In the genomic region with DNA sequence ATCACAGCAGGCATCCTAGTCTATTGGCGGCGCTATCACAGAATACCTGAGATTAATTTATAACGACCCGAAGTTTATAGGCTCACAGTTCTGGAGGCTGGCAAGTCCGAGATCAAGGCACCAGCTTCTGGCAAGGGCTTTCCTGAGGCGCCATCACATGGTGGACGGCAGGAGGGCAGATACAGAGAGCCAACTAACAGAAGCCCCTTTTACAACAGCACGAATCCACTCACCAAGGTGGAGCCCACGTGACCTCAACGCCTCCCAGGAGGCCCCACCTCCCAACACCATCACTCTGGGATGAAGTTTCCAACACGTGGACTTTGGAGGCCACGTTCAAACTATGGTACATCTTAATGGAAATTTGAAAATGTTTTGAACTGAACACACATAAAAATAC, we compare ENCODE assay signal across 12 cellular contexts.
DNase-seq lines count a peak whose midpoint lies in the region; ATAC-seq and TF ChIP-seq lines count a peak whose summit lies in the region.
"Had no signal": no experiment of that assay in that cellular context is flagged by ENCODE, and none has a peak within 500 bp of the region (broad histone marks: within the 10 kb centered on the region; RNA-seq: fewer than 3 reads in every experiment).

No MANE protein-coding gene starts in this region.

- H4K20me1 ChIP-seq in neural progenitor cell (ENCODE audit: low read depth) = no peaks in the 10 kb centered on the region

- TF ChIP-seq POLR2A in esophagus squamous epithelium (IDR thresholded peaks at IDR 0.05) = no peak

- H3K4me3 ChIP-seq in neural progenitor cell = no peak overlapping the region
- H3K4me3 ChIP-seq in esophagus squamous epithelium = no peak overlapping the region
- H3K4me3 ChIP-seq: body of pancreas, suprapubic skin had no signal

- peaks cover 11% of the 10 kb centered on the region for H3K36me3 Mint-ChIP-seq in activated naive CD8-positive, alpha-beta T cell treated with anti-CD3 and anti-CD28 coated beads for 36 hours
- H3K36me3 Mint-ChIP-seq in neural progenitor cell = no peaks in the 10 kb centered on the region

- intact Hi-C loops in esophagus squamous epithelium (cut with DNase I) = no loop called here

- DNase-seq in activated CD4-positive, alpha-beta T cell treated with anti-CD3 and anti-CD28 coated beads for 48 hours = peak; percentile 24
- no peak for DNase-seq in activated CD4-positive, alpha-beta T cell treated with anti-CD3 and anti-CD28 coated beads for 4 hours
- no peak for DNase-seq in activated naive CD8-positive, alpha-beta T cell treated with anti-CD3 and anti-CD28 coated beads for 36 hours
- DNase-seq in neural progenitor cell (ENCODE audit: low spot score) (no peak), NCI-H2196 (lab: John Stamatoyannopoulos, UW; ENCODE audit: unreplicated experiment) (no peak), esophagus squamous epithelium (lab: John Stamatoyannopoulos, UW) (no peak)
- DNase-seq: body of pancreas, glutamatergic neuron, NCI-H2081 treated with DMSO at 0.1 percent for 48 hours had no signal

- no peaks in the 10 kb centered on the region for H3K79me2 ChIP-seq in neural progenitor cell (ENCODE audit: low read depth)

- peak overlapping the region; percentile 20 for H3K4me3 Mint-ChIP-seq in activated naive CD8-positive, alpha-beta T cell treated with anti-CD3 and anti-CD28 coated beads for 36 hours
- no peak overlapping the region for H3K4me3 Mint-ChIP-seq in neural progenitor cell

- H3K4me2 ChIP-seq in neural progenitor cell = no peak overlapping the region

- WGBS in esophagus squamous epithelium, 2 donors = 84 to 86% methylated on average over 7 to 12 of the region's 12 CpGs

- no peak for ATAC-seq in GM21619 (IDR thresholded peaks at IDR 0.05; ENCODE audit: unreplicated experiment)
- ATAC-seq: body of pancreas had no signal

- H3K27me3 ChIP-seq in neural progenitor cell (no peaks in the 10 kb centered on the region), esophagus squamous epithelium (no peaks in the 10 kb centered on the region)
- H3K27me3 ChIP-seq: body of pancreas, suprapubic skin had no signal

- H3K9me3 ChIP-seq in KOPT-K1 (ENCODE audit: insufficient read depth, low read length, poor library complexity, severe bottlenecking) = no peaks in the 10 kb centered on the region
- no peaks in the 10 kb centered on the region for H3K9me3 ChIP-seq in neural progenitor cell (ENCODE audit: low read depth)
- no peaks in the 10 kb centered on the region for H3K9me3 ChIP-seq in esophagus squamous epithelium
- H3K9me3 ChIP-seq: body of pancreas, suprapubic skin had no signal

- no peak overlapping the region for H3K9ac ChIP-seq in neural progenitor cell

- no peaks in the 10 kb centered on the region for H3K9me3 Mint-ChIP-seq in activated naive CD8-positive, alpha-beta T cell treated with anti-CD3 and anti-CD28 coated beads for 36 hours
- H3K9me3 Mint-ChIP-seq in neural progenitor cell = no peaks in the 10 kb centered on the region

- peak overlapping the region; percentile 19 for H3K27ac ChIP-seq in KOPT-K1 (ENCODE audit: low read depth, low read length, poor library complexity, severe bottlenecking)
- H3K27ac ChIP-seq in neural progenitor cell = no peak overlapping the region
- H3K27ac ChIP-seq in esophagus squamous epithelium = no peak overlapping the region
- H3K27ac ChIP-seq: body of pancreas, suprapubic skin had no signal

- no peak overlapping the region for H3K27ac Mint-ChIP-seq in activated naive CD8-positive, alpha-beta T cell treated with anti-CD3 and anti-CD28 coated beads for 36 hours
- H3K27ac Mint-ChIP-seq in neural progenitor cell = no peak overlapping the region

- TF ChIP-seq CTCF in neural progenitor cell (IDR thresholded peaks at IDR 0.05) (peak; percentile 19), esophagus squamous epithelium (IDR thresholded peaks at IDR 0.05) (no peak)

- peaks cover 18% of the 10 kb centered on the region; the same call in 1 of the 2 replicates for H3K36me3 ChIP-seq in KOPT-K1 (ENCODE audit: insufficient read depth, low read length)
- no peaks in the 10 kb centered on the region for H3K36me3 ChIP-seq in neural progenitor cell
- no peaks in the 10 kb centered on the region for H3K36me3 ChIP-seq in esophagus squamous epithelium
- H3K36me3 ChIP-seq: suprapubic skin had no signal

- H3F3A ChIP-seq in neural progenitor cell (ENCODE audit: low read depth) = no peaks in the 10 kb centered on the region

- peaks cover 62% of the 10 kb centered on the region for H3K4me1 Mint-ChIP-seq in activated naive CD8-positive, alpha-beta T cell treated with anti-CD3 and anti-CD28 coated beads for 36 hours
- peaks cover 8% of the 10 kb centered on the region for H3K4me1 Mint-ChIP-seq in neural progenitor cell

- H3K4me1 ChIP-seq in neural progenitor cell = no peaks in the 10 kb centered on the region
- peaks cover 0 to 3% (median 0%) of the 10 kb centered on the region in 3 donors for H3K4me1 ChIP-seq in esophagus squamous epithelium

- no peaks in the 10 kb centered on the region for H3K27me3 Mint-ChIP-seq in activated naive CD8-positive, alpha-beta T cell treated with anti-CD3 and anti-CD28 coated beads for 36 hours
- H3K27me3 Mint-ChIP-seq in neural progenitor cell (ENCODE audit: insufficient read depth, low read depth) = peaks cover 3% of the 10 kb centered on the region

- no peak overlapping the region for H2AFZ ChIP-seq in neural progenitor cell (replicated peaks)
